In genomic region chr13:46211116-46211515, GRCh38 we compare ENCODE assay signal across 8 cellular contexts.
DNase-seq lines count a peak whose midpoint lies in the region; ATAC-seq, FAIRE-seq and TF ChIP-seq lines count a peak whose summit lies in the region.

No MANE protein-coding gene starts in this region.

- H3K27ac ChIP-seq in angular gyrus (ENCODE audit: low read depth, low read length), result peak overlapping the region; percentile 19

- DNase-seq in GM10266 (ENCODE audit: extremely low spot score), result peak; percentile 45
- DNase-seq in OCI-M1 (lab: John Stamatoyannopoulos, UW), result peak; percentile 62
- peak; percentile 47 for DNase-seq in left kidney (ENCODE audit: low read depth, low spot score)
- DNase-seq in H54 (ENCODE audit: insufficient read length, low spot score), result no peak

- H3K4me1 Mint-ChIP-seq in stimulated activated naive CD8-positive, alpha-beta T cell treated with anti-CD3 and anti-CD28 coated beads, Interleukin-15, Interleukin-2, amounts not matched to agents 100 ng/mL and 50 ng/mL, for 24 hours (ENCODE audit: low read depth), result peaks cover 24% of the 10 kb centered on the region

- peak overlapping the region; percentile 91 for H3K4me3 Mint-ChIP-seq in stimulated activated naive CD8-positive, alpha-beta T cell treated with anti-CD3 and anti-CD28 coated beads, Interleukin-15, Interleukin-2, amounts not matched to agents 100 ng/mL and 50 ng/mL, for 24 hours

- peak overlapping the region; percentile 85 for H3K27ac Mint-ChIP-seq in stimulated activated naive CD8-positive, alpha-beta T cell treated with anti-CD3 and anti-CD28 coated beads, Interleukin-15, Interleukin-2, amounts not matched to agents 100 ng/mL and 50 ng/mL, for 24 hours

- H3K9me3 Mint-ChIP-seq in stimulated activated naive CD8-positive, alpha-beta T cell treated with anti-CD3 and anti-CD28 coated beads, Interleukin-15, Interleukin-2, amounts not matched to agents 100 ng/mL and 50 ng/mL, for 24 hours, result no peaks in the 10 kb centered on the region

- no peaks in the 10 kb centered on the region for H3K27me3 Mint-ChIP-seq in stimulated activated naive CD8-positive, alpha-beta T cell treated with anti-CD3 and anti-CD28 coated beads, Interleukin-15, Interleukin-2, amounts not matched to agents 100 ng/mL and 50 ng/mL, for 24 hours

- H3K36me3 Mint-ChIP-seq in stimulated activated naive CD8-positive, alpha-beta T cell treated with anti-CD3 and anti-CD28 coated beads, Interleukin-15, Interleukin-2, amounts not matched to agents 100 ng/mL and 50 ng/mL, for 24 hours (ENCODE audit: low read depth), result no peaks in the 10 kb centered on the region

- no peak for TF ChIP-seq POLR2A in H54 (IDR thresholded peaks at IDR 0.05; ENCODE audit: low read depth, low read length)

- ATAC-seq in HG02642 (IDR thresholded peaks at IDR 0.05; ENCODE audit: poor library complexity, unreplicated experiment) (peak; percentile 26), HG03571 (IDR thresholded peaks at IDR 0.05; ENCODE audit: unreplicated experiment) (no peak)

- no peak for FAIRE-seq in H54 (lab: Jason Lieb, UNC)

- no peak for TF ChIP-seq CTCF in GM10266 (IDR thresholded peaks at IDR 0.05; ENCODE audit: control insufficient read depth, insufficient read depth, low read depth, missing control alignments)
